8 cellular contexts compared by ENCODE assay signal in the genomic region with DNA sequence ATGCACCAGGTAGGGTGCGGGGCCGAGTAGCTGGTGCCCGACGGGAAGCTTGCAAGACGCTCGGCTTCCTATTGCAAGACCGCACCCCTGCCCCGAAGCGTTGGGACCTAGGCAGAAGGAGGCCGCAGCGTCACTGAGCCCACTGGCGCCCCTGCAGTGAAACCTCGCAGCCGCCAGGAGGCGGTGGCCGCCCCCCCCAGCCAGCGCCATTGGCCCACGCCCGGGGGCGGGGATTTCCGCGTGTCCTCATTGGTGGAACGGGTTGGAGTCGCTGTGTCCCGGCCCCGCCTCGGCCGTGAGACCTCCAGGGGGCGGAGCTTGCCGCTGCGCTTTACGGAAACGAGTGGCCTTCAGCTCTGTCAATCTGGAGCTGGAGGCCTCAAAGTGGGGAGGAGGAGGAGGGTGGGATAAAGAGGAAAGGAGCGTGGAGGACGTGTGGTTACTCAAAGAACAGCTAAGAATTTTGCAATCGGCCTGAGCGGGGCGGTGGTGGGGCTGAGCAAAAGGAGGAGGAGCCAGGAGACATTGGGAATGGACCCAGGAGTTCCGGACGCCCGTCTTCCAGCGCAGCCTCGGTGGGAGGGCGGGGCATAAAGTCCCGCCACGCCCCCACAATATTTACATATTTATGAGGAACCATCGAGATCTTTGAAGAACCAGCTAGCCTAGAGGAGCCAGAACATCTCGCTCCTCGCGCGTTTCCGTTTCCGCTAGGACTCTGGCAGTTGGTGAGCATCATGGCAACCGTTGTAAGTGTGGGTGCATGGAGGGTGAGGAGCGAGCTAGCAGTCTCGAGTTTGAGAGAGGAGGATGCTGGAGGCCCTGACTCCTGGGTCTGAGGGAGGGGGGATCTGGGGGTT. TPM values are rescaled to one million over a fixed set of nuclear protein-coding genes. Genes with fewer than 3 reads are reported as not detected.
A peak's percentile ranks its signal among the peaks of the same experiment; 100 is the strongest.
DNase-seq lines count a peak whose midpoint lies in the region; ATAC-seq and TF ChIP-seq lines count a peak whose summit lies in the region.

A gene (minus strand): TSS at position 135 of the 860 bp plus-strand sequence. CDS start 197 bp downstream, outside the sequence.
A gene (plus strand): TSS at position 713 of the 860 bp plus-strand sequence. CDS start 25 bp downstream, at position 738.

- in situ Hi-C loops in GM13976 (cut with MboI; ENCODE audit: low sequenced_read_pairs, unreplicated experiment): no loop called here

- H3K27ac Mint-ChIP-seq in T-helper 17 cell: peak within 1 kb of the TSS; percentile 96

- H3K27me3 Mint-ChIP-seq in T-helper 17 cell: no peaks in the 10 kb centered on the region

- TF ChIP-seq CTCF in GM13976 (IDR thresholded peaks at IDR 0.05; ENCODE audit: borderline replicate concordance, control extremely low read depth, extremely low read depth, insufficient read depth, missing control alignments) (peak; percentile 96), psoas muscle (IDR thresholded peaks at IDR 0.05) (peak; percentile 97), uterus (IDR thresholded peaks at IDR 0.05) (peak; percentile 90 to 99 (median 98))

- peak; percentile 81 for ATAC-seq in HG02884 (IDR thresholded peaks at IDR 0.05; ENCODE audit: unreplicated experiment)
- peak; percentile 93 for ATAC-seq in T-helper 17 cell
- peak; percentile 90 for ATAC-seq in left ventricle myocardium superior
- peak; percentile 83 to 87 (median 84) for ATAC-seq in psoas muscle

- H3K4me3 Mint-ChIP-seq in T-helper 17 cell: peak within 1 kb of the TSS; percentile 98

- TF ChIP-seq POLR2A in uterus (IDR thresholded peaks at IDR 0.05): peak; percentile 93

- WGBS in psoas muscle, 3 donors: 0% methylated on average over 55 to 56 of the region's 56 CpGs

- H3K4me3 ChIP-seq in psoas muscle (peak within 1 kb of the TSS; percentile 81), uterus (peak within 1 kb of the TSS; percentile 77 to 95)

- H3K27me3 ChIP-seq in psoas muscle (ENCODE audit: insufficient read depth in 3 of 3, low read length in 2 of 3) (no peaks in the 10 kb centered on the region), uterus (no peaks in the 10 kb centered on the region)

- intact Hi-C loops in left ventricle myocardium superior (cut with micrococcal nuclease) (no loop called here), psoas muscle (cut with DNase I) (loop anchor here (5.0 to 10.0 kb wide), 3 partner anchors 79 to 211 kb away; a partner anchor contains a TSS), uterus (cut with DNase I; ENCODE audit: low total_unique reads) (no loop called here)

- H3K4me1 Mint-ChIP-seq in T-helper 17 cell: peaks cover 41% of the 10 kb centered on the region

- H3K36me3 Mint-ChIP-seq in T-helper 17 cell (ENCODE audit: low read depth): peaks cover 4% of the 10 kb centered on the region

- DNase-seq in GM13976 (ENCODE audit: low spot score) (peak; percentile 99), NCI-H1694 (lab: John Stamatoyannopoulos, UW) (peak; percentile 98), T-helper 17 cell (peak; percentile 99), left ventricle myocardium superior (peak; percentile 100), psoas muscle (peak; percentile 100), uterus (peak; percentile 99)

- peaks cover 0 to 10% of the 10 kb centered on the region in 2 donors for H3K36me3 ChIP-seq in psoas muscle (ENCODE audit: insufficient read depth in 1 of 2, low read depth in 1 of 2)
- no peaks in the 10 kb centered on the region for H3K36me3 ChIP-seq in uterus

- H3K27ac ChIP-seq in angular gyrus (ENCODE audit: low read depth, low read length): peak within 1 kb of the TSS; percentile 99
- peak within 1 kb of the TSS; percentile 90 for H3K27ac ChIP-seq in psoas muscle
- H3K27ac ChIP-seq in uterus: peak within 1 kb of the TSS; percentile 93 to 97

- H3K4me1 ChIP-seq in psoas muscle (peaks cover 48% of the 10 kb centered on the region), uterus (peaks cover 6 to 24% of the 10 kb centered on the region in 2 donors)

- H3K9me3 ChIP-seq in T-helper 17 cell (ENCODE audit: control insufficient read depth, low read length, poor library complexity, severe bottlenecking) (no peaks in the 10 kb centered on the region), psoas muscle (no peaks in the 10 kb centered on the region), uterus (no peaks in the 10 kb centered on the region)

RNA-seq across cellular contexts. Expression of the first gene that starts in this region (rescaled TPM):
- 10 to 100 TPM; 21.6 to 24.2 TPM for total RNA-seq in T-helper 17 cell
- total RNA-seq in left ventricle myocardium superior: 103 TPM
- 100 to 1,000 TPM; 147 to 331 (median 238) TPM for total RNA-seq in psoas muscle
- 10 to 100 TPM; 30.9 to 61.3 (median 58.9) TPM for polyA plus RNA-seq in psoas muscle
- total RNA-seq in uterus: 10 to 100 TPM in 3 of 4 donors, 1 to 10 TPM in 1; 4.9 to 39.8 (median 16.6) TPM

RNA-seq across cellular contexts. Expression of the second gene that starts in this region (rescaled TPM):
- total RNA-seq in T-helper 17 cell: 10 to 100 TPM; 20.2 to 25.5 TPM
- total RNA-seq in left ventricle myocardium superior: 44.4 TPM
- total RNA-seq in psoas muscle: 10 to 100 TPM; 61.1 to 87.4 (median 81.8) TPM
- polyA plus RNA-seq in psoas muscle: 10 to 100 TPM; 62.7 to 76.5 (median 69.5) TPM
- 100 to 1,000 TPM in 1 of 4 donors, 10 to 100 TPM in 3; 51.9 to 109 (median 77.7) TPM for total RNA-seq in uterus

Comparison
In these comparisons a context has a peak if more than half of its experiments do, and no peak if none do; other contexts are left out.
1. Peak in every context shown above with its lines: DNase-seq, ATAC-seq, H3K4me3 ChIP-seq and H3K27ac ChIP-seq.
2. intact Hi-C loops: an anchor here in psoas muscle (5.0 to 10.0 kb wide); none called in left ventricle myocardium superior and uterus.